15 cellular contexts compared by ENCODE assay signal in the genomic region with DNA sequence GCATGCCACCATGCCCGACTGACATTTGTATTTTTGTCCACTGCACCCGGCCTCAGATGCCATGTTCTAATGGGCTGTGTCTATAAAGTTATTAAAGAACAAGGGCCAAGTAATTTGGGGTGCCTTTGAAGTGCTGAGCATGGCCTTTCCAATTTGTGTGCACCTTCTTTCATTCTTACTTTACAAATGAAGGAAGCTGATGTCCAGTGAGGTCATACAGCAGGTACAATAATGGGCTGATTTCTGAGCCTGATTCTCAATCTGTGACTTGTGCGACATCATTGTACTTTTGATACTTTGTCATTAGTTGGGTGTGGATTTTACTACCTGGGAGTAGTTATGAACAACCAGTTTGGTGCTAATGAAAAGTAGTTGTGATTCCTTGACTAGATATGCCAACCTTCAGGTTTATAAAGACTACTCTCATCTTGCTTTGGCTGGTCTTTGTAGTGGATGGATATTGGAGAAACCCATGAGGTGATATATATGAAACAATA.
DNase-seq lines count a peak whose midpoint lies in the region; ATAC-seq and TF ChIP-seq lines count a peak whose summit lies in the region.
"Had no signal": no experiment of that assay in that cellular context is flagged by ENCODE, and none has a peak within 500 bp of the region (broad histone marks: within the 10 kb centered on the region; RNA-seq: fewer than 3 reads in every experiment).

No MANE protein-coding gene starts in this region.

- H3K79me2 ChIP-seq in DND-41 (ENCODE audit: insufficient read depth, low read length), result peaks cover 74% of the 10 kb centered on the region

- H3K36me3 ChIP-seq in CD4-positive, CD25-positive, alpha-beta regulatory T cell (ENCODE audit: control insufficient read depth, insufficient read depth, low read length), result no peaks in the 10 kb centered on the region
- H3K36me3 ChIP-seq in DND-41 (ENCODE audit: insufficient read depth, low read length) (no peaks in the 10 kb centered on the region), MG63 (no peaks in the 10 kb centered on the region)
- H3K36me3 ChIP-seq: heart left ventricle, lower lobe of right lung, prostate gland had no signal

- H3K4me2 ChIP-seq in DND-41 (ENCODE audit: insufficient read depth, low read length), result no peak overlapping the region

- ATAC-seq in CD4-positive, CD25-positive, alpha-beta regulatory T cell (ENCODE audit: low read depth in 2 of 2), result no peak
- ATAC-seq in DND-41 (ENCODE audit: insufficient read depth, low read depth), result no peak
- no peak for ATAC-seq in T-helper 17 cell
- ATAC-seq in GM19463 (IDR thresholded peaks at IDR 0.05; ENCODE audit: unreplicated experiment), result no peak
- ATAC-seq: heart left ventricle, lower lobe of right lung had no signal

- no peak for TF ChIP-seq CTCF in DND-41 (IDR thresholded peaks at IDR 0.05; ENCODE audit: borderline replicate concordance, extremely low read depth, low read length, poor library complexity, severe bottlenecking)
- TF ChIP-seq CTCF in glutamatergic neuron (IDR thresholded peaks at IDR 0.05; ENCODE audit: partially characterized antibody, unreplicated experiment), result no peak

- H3K27me3 Mint-ChIP-seq in CD4-positive, CD25-positive, alpha-beta regulatory T cell, result no peaks in the 10 kb centered on the region
- H3K27me3 Mint-ChIP-seq in T-helper 17 cell (no peaks in the 10 kb centered on the region), glutamatergic neuron (ENCODE audit: unreplicated experiment) (peaks cover 2% of the 10 kb centered on the region)

- H3K36me3 Mint-ChIP-seq in CD4-positive, CD25-positive, alpha-beta regulatory T cell, result no peaks in the 10 kb centered on the region
- H3K36me3 Mint-ChIP-seq in T-helper 17 cell (ENCODE audit: low read depth) (no peaks in the 10 kb centered on the region), glutamatergic neuron (ENCODE audit: unreplicated experiment) (no peaks in the 10 kb centered on the region)

- H4K20me1 ChIP-seq in DND-41 (ENCODE audit: insufficient read depth, low read length), result peaks cover 63% of the 10 kb centered on the region

- H3K9me3 ChIP-seq in CD4-positive, CD25-positive, alpha-beta regulatory T cell (ENCODE audit: control insufficient read depth in 2 of 2, low read length in 2 of 2), result no peaks in the 10 kb centered on the region
- H3K9me3 ChIP-seq in DND-41 (ENCODE audit: insufficient read depth, low read length, severe bottlenecking) (no peaks in the 10 kb centered on the region), T-helper 17 cell (ENCODE audit: control insufficient read depth, low read length, poor library complexity, severe bottlenecking) (no peaks in the 10 kb centered on the region), MG63 (no peaks in the 10 kb centered on the region)
- H3K9me3 ChIP-seq: heart left ventricle, lower lobe of right lung, prostate gland had no signal

- peaks cover 33 to 86% (median 58%) of the 10 kb centered on the region in 4 donors for H3K4me1 Mint-ChIP-seq in CD4-positive, CD25-positive, alpha-beta regulatory T cell
- H3K4me1 Mint-ChIP-seq in T-helper 17 cell (peaks cover 62% of the 10 kb centered on the region), glutamatergic neuron (ENCODE audit: low read depth, unreplicated experiment) (peaks cover 62% of the 10 kb centered on the region)

- no peak overlapping the region for H3K27ac ChIP-seq in CD4-positive, CD25-positive, alpha-beta regulatory T cell (ENCODE audit: insufficient read depth, low read length, poor library complexity, severe bottlenecking)
- H3K27ac ChIP-seq in DND-41 (ENCODE audit: low read length) (peak overlapping the region; percentile 62; the same call in 1 of the 2 replicates), substantia nigra (ENCODE audit: low read depth, low read length, poor library complexity, severe bottlenecking) (no peak overlapping the region)
- H3K27ac ChIP-seq: lower lobe of right lung, prostate gland had no signal

- peak overlapping the region; percentile 75 for H3K4me3 ChIP-seq in CD4-positive, CD25-positive, alpha-beta regulatory T cell (ENCODE audit: low read depth, low read length)
- H3K4me3 ChIP-seq in DND-41 (ENCODE audit: low read depth in 1 of 2, low read length in 2 of 2), result no peak overlapping the region
- no peak overlapping the region for H3K4me3 ChIP-seq in MG63
- H3K4me3 ChIP-seq: lower lobe of right lung, prostate gland had no signal

- H3K27ac Mint-ChIP-seq in CD4-positive, CD25-positive, alpha-beta regulatory T cell, result peak overlapping the region; percentile 44 to 96 (median 50)
- H3K27ac Mint-ChIP-seq in T-helper 17 cell (peak overlapping the region; percentile 84), glutamatergic neuron (ENCODE audit: unreplicated experiment) (no peak overlapping the region)

- H2AFZ ChIP-seq in DND-41 (ENCODE audit: low read depth, low read length), result no peak overlapping the region

- peaks cover 19% of the 10 kb centered on the region for H3K4me1 ChIP-seq in CD4-positive, CD25-positive, alpha-beta regulatory T cell (ENCODE audit: control insufficient read depth, insufficient read depth, low read length, poor library complexity, severe bottlenecking)
- H3K4me1 ChIP-seq in DND-41 (ENCODE audit: insufficient read depth, low read length), result peaks cover 18% of the 10 kb centered on the region
- H3K4me1 ChIP-seq: prostate gland had no signal

- DNase-seq in CD4-positive, CD25-positive, alpha-beta regulatory T cell, result no peak
- DNase-seq in DND-41 (no peak), T-helper 17 cell (no peak), glutamatergic neuron (no peak), MG63 (no peak), substantia nigra (lab: John Stamatoyannopoulos, UW) (no peak), T-helper 9 cell (no peak)
- DNase-seq: DMS79 treated with DMSO at 0.1 percent for 48 hours, heart left ventricle, lower lobe of right lung, NCI-H146, NCI-H226, Right ventricle myocardium superior had no signal

- H3K9ac ChIP-seq in DND-41 (ENCODE audit: low read depth, low read length), result no peak overlapping the region

- H3K9me3 Mint-ChIP-seq in CD4-positive, CD25-positive, alpha-beta regulatory T cell, result peaks cover 0 to 2% (median 0%) of the 10 kb centered on the region in 7 donors
- peaks cover 10% of the 10 kb centered on the region for H3K9me3 Mint-ChIP-seq in glutamatergic neuron (ENCODE audit: unreplicated experiment)

- H3K27me3 ChIP-seq in CD4-positive, CD25-positive, alpha-beta regulatory T cell (ENCODE audit: control insufficient read depth, insufficient read depth, low read length), result no peaks in the 10 kb centered on the region
- H3K27me3 ChIP-seq in DND-41 (ENCODE audit: insufficient read depth, low read length, poor library complexity) (no peaks in the 10 kb centered on the region), MG63 (no peaks in the 10 kb centered on the region)
- H3K27me3 ChIP-seq: heart left ventricle had no signal

- H3K4me3 Mint-ChIP-seq in CD4-positive, CD25-positive, alpha-beta regulatory T cell, result peak overlapping the region in 3 of 4 donors; percentile 9 to 57 (median 13)
- H3K4me3 Mint-ChIP-seq in T-helper 17 cell (peak overlapping the region; percentile 71), glutamatergic neuron (ENCODE audit: unreplicated experiment) (peak overlapping the region; percentile 28)

Comparison
In these comparisons a context has a peak if more than half of its experiments do, and no peak if none do; other contexts are left out.
1. H3K4me3 Mint-ChIP-seq: peak in every context shown above with its lines; median percentile 71 in T-helper 17 cell; 28 in glutamatergic neuron; 13 in CD4-positive, CD25-positive, alpha-beta regulatory T cell.